In genomic region chr12:47221256-47222023, GRCh38 we compare ENCODE assay signal across 1 cellular context.
A peak's percentile ranks its signal among the peaks of the same experiment; 100 is the strongest.
TF ChIP-seq lines count a peak whose summit lies in the region.

No MANE protein-coding gene starts in this region.

TF ChIP-seq in HepG2, 621 proteins besides CTCF, POLR2A, EP300 and RAD21 (continued from another document and continues in another):
- no peak for TF ChIP-seq ZNF318 (CRISPR knock-in tag; IDR thresholded peaks at IDR 0.05)
- TF ChIP-seq ARID3A (IDR thresholded peaks at IDR 0.05; ENCODE audit: low read depth, low read length) = peak; percentile 94
- TF ChIP-seq ZNF225 (CRISPR knock-in tag; IDR thresholded peaks at IDR 0.05) = no peak
- no peak for TF ChIP-seq ARNTL (CRISPR knock-in tag; IDR thresholded peaks at IDR 0.05)
- no peak for TF ChIP-seq ZNF556 (CRISPR knock-in tag; IDR thresholded peaks at IDR 0.05; ENCODE audit: borderline replicate concordance)
- no peak for TF ChIP-seq CBX1 (IDR thresholded peaks at IDR 0.05; ENCODE audit: low read depth)
- no peak for TF ChIP-seq RBAK (CRISPR knock-in tag; IDR thresholded peaks at IDR 0.05)
- no peak for TF ChIP-seq GMEB2 (CRISPR knock-in tag; IDR thresholded peaks at IDR 0.05; ENCODE audit: low read depth)
- TF ChIP-seq ZSCAN25 (CRISPR knock-in tag; IDR thresholded peaks at IDR 0.05) = no peak
- TF ChIP-seq NPAS2 (CRISPR knock-in tag; IDR thresholded peaks at IDR 0.05; ENCODE audit: borderline replicate concordance) = no peak
- no peak for TF ChIP-seq POLR2AphosphoS5 (IDR thresholded peaks at IDR 0.05; ENCODE audit: low read depth, low read length)
- TF ChIP-seq SNRNP70 (IDR thresholded peaks at IDR 0.05; ENCODE audit: low read depth, low read length) = no peak
- no peak for TF ChIP-seq NR2C2 (CRISPR knock-in tag; IDR thresholded peaks at IDR 0.05; ENCODE audit: borderline replicate concordance)
- TF ChIP-seq ZNF251 (CRISPR knock-in tag; IDR thresholded peaks at IDR 0.05) = no peak
- peak; percentile 95 for TF ChIP-seq GATAD2A (CRISPR knock-in tag; IDR thresholded peaks at IDR 0.05)
- no peak for TF ChIP-seq ZBTB4 (CRISPR knock-in tag; IDR thresholded peaks at IDR 0.05; ENCODE audit: borderline replicate concordance)
- TF ChIP-seq MTF1 (CRISPR knock-in tag; IDR thresholded peaks at IDR 0.05) = no peak
- TF ChIP-seq ZFP62 (CRISPR knock-in tag; IDR thresholded peaks at IDR 0.05) = no peak
- TF ChIP-seq ZNF597 (CRISPR knock-in tag; IDR thresholded peaks at IDR 0.05) = no peak
- TF ChIP-seq ZNF180 (CRISPR knock-in tag; IDR thresholded peaks at IDR 0.05; ENCODE audit: borderline replicate concordance, low read depth) = no peak
- no peak for TF ChIP-seq U2AF1 (optimal IDR thresholded peaks at IDR 0.05; ENCODE audit: low read depth, low read length)
- TF ChIP-seq CENPBD1 (CRISPR knock-in tag; IDR thresholded peaks at IDR 0.05; ENCODE audit: borderline replicate concordance, low read depth) = no peak
- no peak for TF ChIP-seq ZNF598 (CRISPR knock-in tag; IDR thresholded peaks at IDR 0.05; ENCODE audit: borderline replicate concordance)
- no peak for TF ChIP-seq ATF7-NPFF (CRISPR knock-in tag; IDR thresholded peaks at IDR 0.05; ENCODE audit: low read depth)
- TF ChIP-seq ZNF431 (CRISPR knock-in tag; IDR thresholded peaks at IDR 0.05; ENCODE audit: borderline replicate concordance, low read depth) = no peak
- TF ChIP-seq TP53 (CRISPR knock-in tag; conservative IDR thresholded peaks at IDR 0.05) = no peak
- no peak for TF ChIP-seq MTF2 (CRISPR knock-in tag; IDR thresholded peaks at IDR 0.05; ENCODE audit: borderline replicate concordance)
- no peak for TF ChIP-seq TIGD3 (CRISPR knock-in tag; IDR thresholded peaks at IDR 0.05; ENCODE audit: borderline replicate concordance)
- TF ChIP-seq ZNF329 (CRISPR knock-in tag; IDR thresholded peaks at IDR 0.05; ENCODE audit: low read depth) = no peak
- TF ChIP-seq JUNB (CRISPR knock-in tag; IDR thresholded peaks at IDR 0.05; ENCODE audit: borderline replicate concordance) = no peak
- TF ChIP-seq KMT2A (CRISPR knock-in tag; IDR thresholded peaks at IDR 0.05) = no peak
- TF ChIP-seq E2F1 (CRISPR knock-in tag; IDR thresholded peaks at IDR 0.05) = no peak
- peak; percentile 79; the same call in 1 of the 2 replicates for TF ChIP-seq HOXA5 (CRISPR knock-in tag; IDR thresholded peaks at IDR 0.05)
- TF ChIP-seq KDM1A (CRISPR knock-in tag; IDR thresholded peaks at IDR 0.05) = peak; percentile 75
- no peak for TF ChIP-seq JUN (CRISPR knock-in tag; IDR thresholded peaks at IDR 0.05)
- no peak for TF ChIP-seq ZFP91 (CRISPR knock-in tag; IDR thresholded peaks at IDR 0.05; ENCODE audit: borderline replicate concordance)
- no peak for TF ChIP-seq MAFF (IDR thresholded peaks at IDR 0.05; ENCODE audit: low read depth, low read length)
